Comparison of ENCODE assay signal across 8 cellular contexts in the genomic region with DNA sequence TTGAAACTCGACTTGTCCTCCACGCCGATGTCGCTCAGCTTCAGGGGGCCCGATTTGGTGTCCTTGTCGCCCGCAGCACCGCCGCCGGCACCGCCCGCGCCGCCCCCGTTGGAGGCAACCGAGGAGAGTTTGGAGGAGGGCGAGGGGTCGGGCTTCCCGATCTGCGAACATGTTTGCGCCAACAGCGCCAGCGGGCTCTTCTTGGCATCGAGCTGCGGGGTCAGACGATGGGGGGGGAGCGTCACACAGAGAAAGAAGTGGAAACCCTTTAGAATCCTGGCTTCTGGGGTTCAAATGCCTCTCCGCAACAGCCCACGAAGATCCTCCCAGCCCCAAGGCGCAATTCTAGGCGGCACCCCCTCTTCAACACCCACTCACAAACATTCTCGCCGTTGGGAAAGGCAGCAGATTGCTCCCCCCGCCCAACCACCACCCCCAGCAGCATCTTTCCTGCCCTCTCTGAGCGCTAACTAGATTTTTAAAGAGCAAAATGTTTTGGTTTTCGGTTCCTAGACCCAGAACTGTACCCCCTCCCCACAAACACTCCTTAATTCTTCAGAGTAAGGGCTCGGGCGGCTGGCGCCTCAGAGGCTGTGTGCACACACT. TPM values are rescaled to one million over a fixed set of nuclear protein-coding genes. Genes with fewer than 3 reads are reported as not detected.
DNase-seq lines count a peak whose midpoint lies in the region; ATAC-seq and TF ChIP-seq lines count a peak whose summit lies in the region.

No MANE protein-coding gene starts in this region.

- peak overlapping the region; percentile 89 for H4K91ac ChIP-seq in IMR-90 (ENCODE audit: insufficient read depth, low read depth, low read length)

- peak overlapping the region; percentile 44 for H3K4me2 ChIP-seq in IMR-90 (ENCODE audit: low read depth, low read length)
- no peak overlapping the region for H3K4me2 ChIP-seq in OCI-LY7 (ENCODE audit: low read length)

- DNase-seq in COLO668 (lab: John Stamatoyannopoulos, UW; ENCODE audit: unreplicated experiment), result peak; percentile 63
- no peak for DNase-seq in IMR-90
- DNase-seq in central memory CD8-positive, alpha-beta T cell (ENCODE audit: low spot score in 2 of 2), result no peak
- peak; percentile 64 for DNase-seq in midbrain (lab: John Stamatoyannopoulos, UW)
- DNase-seq in cerebellar nuclear complex (lab: John Stamatoyannopoulos, UW), result no peak
- no peak for DNase-seq in effector CD8-positive, alpha-beta T cell (lab: John Stamatoyannopoulos, UW)
- no peak for DNase-seq in OCI-LY7 (ENCODE audit: low spot score)

- TF ChIP-seq CTCF in IMR-90 (conservative IDR thresholded peaks at IDR 0.05; ENCODE audit: low read depth, low read length) (no peak), OCI-LY7 (conservative IDR thresholded peaks at IDR 0.05; ENCODE audit: low read length) (no peak)

- WGBS in IMR-90 (ENCODE audit: extremely low coverage in 2 of 2, insufficient read length in 1 of 2), 2 experiments, result 0% methylated on average over 20 of the region's 39 CpGs; no CpG with 5 or more reads in 1 of the 2 experiments

- peak overlapping the region; percentile 99 for H3K9ac ChIP-seq in IMR-90 (ENCODE audit: low read depth, low read length)

- H3K4me1 ChIP-seq in IMR-90 (ENCODE audit: control insufficient read depth, insufficient read depth, low read length) (peaks cover 7% of the 10 kb centered on the region; the same call in 1 of the 2 replicates), OCI-LY7 (ENCODE audit: insufficient read depth, low read length, poor library complexity, severe bottlenecking) (no peaks in the 10 kb centered on the region)

- H2AK9ac ChIP-seq in IMR-90 (replicated peaks; ENCODE audit: low read depth, low read length, poor library complexity), result peak overlapping the region; percentile 83

- dilution Hi-C loops in IMR-90 (cut with HindIII; ENCODE audit: low sequenced_read_pairs, unreplicated experiment), result no loop called here

- peak overlapping the region; percentile 91 for H3K18ac ChIP-seq in IMR-90 (ENCODE audit: low read depth, low read length)

- no TSS peak for BruUV-seq in IMR-90 (replicated peaks; lab: Mats Ljungman, UMichigan)
- no TSS peak for BruUV-seq in OCI-LY7 (replicated peaks; lab: Mats Ljungman, UMichigan)

- POLR2A ChIA-PET in IMR-90 (lab: Charles Lee; ENCODE audit: unreplicated experiment) (no interaction called here), OCI-LY7 (lab: Charles Lee) (no interaction called here)

- no peaks in the 10 kb centered on the region for H3K9me3 ChIP-seq in IMR-90 (ENCODE audit: control insufficient read depth, insufficient read depth, low read length)
- no peaks in the 10 kb centered on the region for H3K9me3 ChIP-seq in OCI-LY7 (ENCODE audit: low read length)

- H3K23ac ChIP-seq in IMR-90 (ENCODE audit: low read depth, low read length), result peak overlapping the region; percentile 71

- H3K27ac Mint-ChIP-seq in central memory CD8-positive, alpha-beta T cell (ENCODE audit: low read depth), result no peak overlapping the region

- H3K4me3 ChIP-seq in IMR-90 (ENCODE audit: insufficient read depth, low read depth, low read length), result peak overlapping the region; percentile 99
- H3K4me3 ChIP-seq in OCI-LY7 (ENCODE audit: low read depth, low read length, poor library complexity, severe bottlenecking), result no peak overlapping the region

- H3K4me3 Mint-ChIP-seq in central memory CD8-positive, alpha-beta T cell, result peak overlapping the region; percentile 77

- peak overlapping the region; percentile 95 for H3K56ac ChIP-seq in IMR-90 (ENCODE audit: extremely low read depth, insufficient read depth, low read length)

- H2BK5ac ChIP-seq in IMR-90 (ENCODE audit: low read depth, low read length, poor library complexity, severe bottlenecking), result peak overlapping the region; percentile 83

- CTCF ChIA-PET in IMR-90 (lab: Yijun Ruan, JAX), result interaction anchor here (0.6 to 1.0 kb wide), 2 partner anchors 510 to 727 kb away, joined by 4 to 6 read pairs; no protein-coding TSS in a partner anchor
- CTCF ChIA-PET in OCI-LY7 (lab: Charles Lee; ENCODE audit: unreplicated experiment), result no interaction called here

- no peaks in the 10 kb centered on the region for H3K9me1 ChIP-seq in IMR-90 (ENCODE audit: insufficient read depth, low read length)

- no peak for TF ChIP-seq POLR2A in IMR-90 (IDR thresholded peaks at IDR 0.05; ENCODE audit: low read depth, low read length)

- H4K20me1 ChIP-seq in IMR-90 (ENCODE audit: insufficient read depth, low read length), result peaks cover 16% of the 10 kb centered on the region; the same call in 1 of the 2 replicates
- no peaks in the 10 kb centered on the region for H4K20me1 ChIP-seq in OCI-LY7 (ENCODE audit: insufficient read depth, low read length)

- no peak overlapping the region for H2BK15ac ChIP-seq in IMR-90 (ENCODE audit: low read depth, low read length)

- peaks cover 23% of the 10 kb centered on the region; the same call in 1 of the 2 replicates for H3K36me3 ChIP-seq in IMR-90 (ENCODE audit: control insufficient read depth, insufficient read depth, low read length)
- H3K36me3 ChIP-seq in OCI-LY7 (ENCODE audit: insufficient read depth, low read length), result no peaks in the 10 kb centered on the region

- ATAC-seq in IMR-90 (ENCODE audit: low read depth), result no peak
- no peak for ATAC-seq in central memory CD8-positive, alpha-beta T cell (replicated peaks; ENCODE audit: extremely low read depth, poor library complexity, severe bottlenecking)
- no peak for ATAC-seq in GM19328 (IDR thresholded peaks at IDR 0.05; ENCODE audit: unreplicated experiment)

- no peak for TF ChIP-seq RAD21 in IMR-90 (IDR thresholded peaks at IDR 0.05; ENCODE audit: low read length)

- H2AK5ac ChIP-seq in IMR-90 (ENCODE audit: low read depth, low read length), result peak overlapping the region; percentile 74

- intact Hi-C loops in IMR-90 (cut with micrococcal nuclease) (loop anchor here (2.0 to 10.0 kb wide), 7 partner anchors 703 to 1712 kb away; no protein-coding TSS in a partner anchor), OCI-LY7 (cut with micrococcal nuclease; ENCODE audit: unreplicated experiment) (no loop called here)

- H2AFZ ChIP-seq in IMR-90 (replicated peaks; ENCODE audit: low read length, poor library complexity) (peak overlapping the region; percentile 99), OCI-LY7 (ENCODE audit: low read length) (no peak overlapping the region)

- peak overlapping the region; percentile 46 for H4K5ac ChIP-seq in IMR-90 (ENCODE audit: low read depth, low read length)

- peak overlapping the region; percentile 100 for H3K27ac ChIP-seq in IMR-90 (ENCODE audit: insufficient read depth, low read length)
- H3K27ac ChIP-seq in OCI-LY7 (ENCODE audit: low read depth, low read length, poor library complexity, severe bottlenecking), result no peak overlapping the region

- H3K79me2 ChIP-seq in OCI-LY7 (ENCODE audit: insufficient read depth, low read depth, low read length), result no peaks in the 10 kb centered on the region

- peaks cover 27% of the 10 kb centered on the region for H3K4me1 Mint-ChIP-seq in central memory CD8-positive, alpha-beta T cell

- H3K79me1 ChIP-seq in IMR-90 (ENCODE audit: low read depth in 1 of 2, low read length in 2 of 2), result peaks cover 0 to 10% of the 10 kb centered on the region in 2 experiments; a peak in 3 of 4 replicates

- H2BK120ac ChIP-seq in IMR-90 (ENCODE audit: low read depth, low read length), result peak overlapping the region; percentile 60

- H3K9me2 ChIP-seq in OCI-LY7 (ENCODE audit: insufficient read depth, low read length), result no peaks in the 10 kb centered on the region

- H4K8ac ChIP-seq in IMR-90 (ENCODE audit: low read depth in 2 of 2, low read length in 2 of 2), result peak overlapping the region; percentile 40 to 60; a peak in 3 of 4 replicates

- H3K9me3 Mint-ChIP-seq in central memory CD8-positive, alpha-beta T cell, result no peaks in the 10 kb centered on the region

- H3K14ac ChIP-seq in IMR-90 (replicated peaks; ENCODE audit: low read depth, low read length), result peak overlapping the region; percentile 77

- H3K36me3 Mint-ChIP-seq in central memory CD8-positive, alpha-beta T cell (ENCODE audit: insufficient read depth), result peaks cover 4% of the 10 kb centered on the region

- H3K27me3 ChIP-seq in IMR-90 (ENCODE audit: control insufficient read depth, insufficient read depth, low read length), result 0 out of 2 replicates have a peak, but pooled peaks cover 3% of the 10 kb centered on the region

- peak overlapping the region; percentile 71 for H3K4ac ChIP-seq in IMR-90 (ENCODE audit: low read depth, low read length)

- in situ Hi-C loops in IMR-90 (cut with MboI; ENCODE audit: low sequenced_read_pairs), result loop anchor here (10.0 to 25.0 kb wide), 4 partner anchors 637 to 1587 kb away; no protein-coding TSS in a partner anchor

- peaks cover 53% of the 10 kb centered on the region for H3K27me3 Mint-ChIP-seq in central memory CD8-positive, alpha-beta T cell

- no peak overlapping the region for H2BK20ac ChIP-seq in IMR-90 (ENCODE audit: low read depth, low read length)

TF ChIP-seq in IMR-90, 13 proteins besides CTCF, POLR2A, EP300 and RAD21:
- TF ChIP-seq MAFK (IDR thresholded peaks at IDR 0.05; ENCODE audit: low read depth, low read length) (no peak), NFE2L2 (IDR thresholded peaks at IDR 0.05; ENCODE audit: low read depth, low read length) (no peak)
- TF ChIP-seq, protein P1, sequence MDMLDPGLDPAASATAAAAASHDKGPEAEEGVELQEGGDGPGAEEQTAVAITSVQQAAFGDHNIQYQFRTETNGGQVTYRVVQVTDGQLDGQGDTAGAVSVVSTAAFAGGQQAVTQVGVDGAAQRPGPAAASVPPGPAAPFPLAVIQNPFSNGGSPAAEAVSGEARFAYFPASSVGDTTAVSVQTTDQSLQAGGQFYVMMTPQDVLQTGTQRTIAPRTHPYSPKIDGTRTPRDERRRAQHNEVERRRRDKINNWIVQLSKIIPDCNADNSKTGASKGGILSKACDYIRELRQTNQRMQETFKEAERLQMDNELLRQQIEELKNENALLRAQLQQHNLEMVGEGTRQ (IDR thresholded peaks at IDR 0.05; ENCODE audit: low read depth, low read length), result no peak

RNA-seq across cellular contexts. Expression of a gene that starts 1.3 kb away (rescaled TPM):
- total RNA-seq in IMR-90 (2012; rRNA removed) (0.36 and 0.83 TPM in 2 replicates), OCI-LY7 (2022) (not detected in 2 replicates)
- 5.8 and 7.2 TPM in 2 replicates for polyA plus RNA-seq in IMR-90 (2012; rRNA removed)
- polyA plus RNA-seq in IMR-90 (2012; cell fraction: cytosol; rRNA removed), result 9.6 and 16.1 TPM in 2 replicates
- 7.7 and 20.9 TPM in 2 replicates for polyA plus RNA-seq in IMR-90 (2012; cell fraction: nucleus; rRNA removed; ENCODE audit: low replicate concordance)
- not detected in 2 replicates for total RNA-seq in OCI-LY7 (2014; rRNA removed; shearing (Covaris generic))

RNA-seq across cellular contexts. Expression of a gene that starts 31.2 kb away (rescaled TPM):
- under 0.01 TPM in 1 of 2 replicates, not detected in the other for total RNA-seq in IMR-90 (2012; rRNA removed)
- 0.07 TPM in 1 of 2 replicates, not detected in the other for polyA plus RNA-seq in IMR-90 (2012; rRNA removed)
- 0.01 TPM in 1 of 2 replicates, not detected in the other for polyA plus RNA-seq in IMR-90 (2012; cell fraction: cytosol; rRNA removed)
- not detected in 2 replicates for polyA plus RNA-seq in IMR-90 (2012; cell fraction: nucleus; rRNA removed; ENCODE audit: low replicate concordance)
- total RNA-seq in OCI-LY7 (2014; rRNA removed; shearing (Covaris generic)), result not detected in 2 replicates
- not detected in 2 replicates for total RNA-seq in OCI-LY7 (2022)

Comparison
In these comparisons a context has a peak if more than half of its experiments do, and no peak if none do; other contexts are left out.
1. DNase-seq: peak in COLO668 (single experiment) and midbrain (single experiment); none in IMR-90 (single experiment), central memory CD8-positive, alpha-beta T cell (0 of 2), cerebellar nuclear complex (0 of 2), effector CD8-positive, alpha-beta T cell (single experiment) and OCI-LY7 (single experiment).